ENCODE assay signal across 13 cellular contexts in genomic region chr20:33693741-33694645, GRCh38. TPM values are rescaled to one million over a fixed set of nuclear protein-coding genes. Genes with fewer than 3 reads are reported as not detected.
DNase-seq lines count a peak whose midpoint lies in the region; ATAC-seq and TF ChIP-seq lines count a peak whose summit lies in the region.
"Had no signal": no experiment of that assay in that cellular context is flagged by ENCODE, and none has a peak within 500 bp of the region (broad histone marks: within the 10 kb centered on the region; RNA-seq: fewer than 3 reads in every experiment).

No MANE protein-coding gene starts in this region.

- H3K9me3 ChIP-seq in BE2C (no peaks in the 10 kb centered on the region), Panc1 (ENCODE audit: control insufficient read depth, insufficient read depth, low read depth, low read length) (no peaks in the 10 kb centered on the region), heart right ventricle (no peaks in the 10 kb centered on the region), ovary (no peaks in the 10 kb centered on the region), prostate gland (no peaks in the 10 kb centered on the region)

- H3K4me3 ChIP-seq in BE2C (ENCODE audit: low read depth, low read length) (no peak overlapping the region), Panc1 (ENCODE audit: low read depth in 2 of 2, low read length in 2 of 2) (no peak overlapping the region), heart right ventricle (no peak overlapping the region), ovary (no peak overlapping the region), prostate gland (no peak overlapping the region)
- H3K4me3 ChIP-seq: GM12878 had no signal

- no peak overlapping the region for H3K4me3 Mint-ChIP-seq in activated T-helper 2 cell treated with anti-CD3 and anti-CD28 coated beads, Interferon-gamma antibody, Interleukin-2, Interleukin-4, amounts not matched to agents 10 μg/mL and 5 μg/mL and 100 μg/mL, durations not matched to agents 14 hours and 24 hours and 36 hours (ENCODE audit: low read depth)

- H3K36me3 ChIP-seq in BE2C: no peaks in the 10 kb centered on the region
- no peaks in the 10 kb centered on the region for H3K36me3 ChIP-seq in Panc1 (ENCODE audit: control insufficient read depth, insufficient read depth, low read length)
- no peaks in the 10 kb centered on the region for H3K36me3 ChIP-seq in heart right ventricle
- H3K36me3 ChIP-seq in ovary: no peaks in the 10 kb centered on the region
- no peaks in the 10 kb centered on the region for H3K36me3 ChIP-seq in prostate gland

- TF ChIP-seq EP300 in ovary (IDR thresholded peaks at IDR 0.05): no peak

- TF ChIP-seq POLR2A in ovary (IDR thresholded peaks at IDR 0.05): no peak
- TF ChIP-seq POLR2A in prostate gland (IDR thresholded peaks at IDR 0.05): no peak

- no peaks in the 10 kb centered on the region for H3K36me3 Mint-ChIP-seq in activated T-helper 2 cell treated with anti-CD3 and anti-CD28 coated beads, Interferon-gamma antibody, Interleukin-2, Interleukin-4, amounts not matched to agents 10 μg/mL and 5 μg/mL and 100 μg/mL, durations not matched to agents 14 hours and 24 hours and 36 hours (ENCODE audit: low read depth)

- CTCF ChIA-PET in Panc1 (lab: Charles Lee): interaction anchor here (0.6 kb wide), 1 partner anchor 241 kb away, joined by 3 read pairs; no protein-coding TSS in a partner anchor

- peaks cover 3% of the 10 kb centered on the region for H3K9me3 Mint-ChIP-seq in activated T-helper 2 cell treated with anti-CD3 and anti-CD28 coated beads, Interferon-gamma antibody, Interleukin-2, Interleukin-4, amounts not matched to agents 10 μg/mL and 5 μg/mL and 100 μg/mL, durations not matched to agents 14 hours and 24 hours and 36 hours

- TF ChIP-seq CTCF in BE2C (IDR thresholded peaks at IDR 0.05; ENCODE audit: low read depth, low read length) (0 out of 2 replicates have a peak, but pooled peaks have one; percentile 8), Panc1 (IDR thresholded peaks at IDR 0.05) (no peak), heart right ventricle (IDR thresholded peaks at IDR 0.05) (no peak), ovary (IDR thresholded peaks at IDR 0.05) (no peak), prostate gland (IDR thresholded peaks at IDR 0.05) (no peak)

- WGBS in heart right ventricle, 2 donors: 66 to 78% methylated on average over 17 of the region's 17 CpGs
- WGBS in ovary, 3 donors: 39 to 47% (median 45%) methylated on average over 17 of the region's 17 CpGs
- 71% methylated on average over 17 of the region's 17 CpGs for WGBS in prostate gland

- POLR2A ChIA-PET in Panc1 (lab: Charles Lee): no interaction called here

- in situ Hi-C loops in Panc1 (cut with HindIII; ENCODE audit: low pct_unique_long_range_greater_than_20kb, low sequenced_read_pairs): no loop called here

- no TSS peak for BruUV-seq in Panc1 (replicated peaks; lab: Mats Ljungman, UMichigan)

- no peaks in the 10 kb centered on the region for H3K27me3 Mint-ChIP-seq in activated T-helper 2 cell treated with anti-CD3 and anti-CD28 coated beads, Interferon-gamma antibody, Interleukin-2, Interleukin-4, amounts not matched to agents 10 μg/mL and 5 μg/mL and 100 μg/mL, durations not matched to agents 14 hours and 24 hours and 36 hours (ENCODE audit: low read depth)

- ATAC-seq in Panc1 (peak; percentile 46; the same call in 1 of the 2 replicates), heart right ventricle (peak; percentile 45 to 86 (median 64)), GM21619 (IDR thresholded peaks at IDR 0.05; ENCODE audit: unreplicated experiment) (no peak)
- ATAC-seq: GM12878 had no signal

- peaks cover 11% of the 10 kb centered on the region for H3K4me1 ChIP-seq in BE2C
- no peaks in the 10 kb centered on the region for H3K4me1 ChIP-seq in Panc1 (ENCODE audit: control insufficient read depth, insufficient read depth, low read length)
- peaks cover 0 to 41% (median 11%) of the 10 kb centered on the region in 9 donors for H3K4me1 ChIP-seq in heart right ventricle
- peaks cover 19% of the 10 kb centered on the region for H3K4me1 ChIP-seq in ovary (ENCODE audit: insufficient read depth)
- no peaks in the 10 kb centered on the region for H3K4me1 ChIP-seq in prostate gland (replicated peaks)

- no peak overlapping the region for H3K27ac Mint-ChIP-seq in activated T-helper 2 cell treated with anti-CD3 and anti-CD28 coated beads, Interferon-gamma antibody, Interleukin-2, Interleukin-4, amounts not matched to agents 10 μg/mL and 5 μg/mL and 100 μg/mL, durations not matched to agents 14 hours and 24 hours and 36 hours

- DNase-seq in BE2C (no peak), Panc1 (ENCODE audit: low read depth, low spot score) (no peak), heart right ventricle (peak in 1 of 2 donors; percentile 49), ovary (peak; percentile 81 to 85 (median 83)), prostate gland (ENCODE audit: low spot score) (no peak), AML-193 (lab: John Stamatoyannopoulos, UW) (no peak)
- no peak for DNase-seq in activated T-helper 2 cell treated with anti-CD3 and anti-CD28 coated beads, Interferon-gamma antibody, Interleukin-2, Interleukin-4, amounts not matched to agents 10 μg/mL and 5 μg/mL and 100 μg/mL, durations not matched to agents 14 hours and 24 hours and 36 hours (ENCODE audit: low spot score)
- DNase-seq: activated T-cell treated with anti-CD3 and anti-CD28 coated beads, Interleukin-2, amount 50 U/mL, for 1 hour; central memory CD4-positive, alpha-beta T cell; NCI-H82 had no signal

- H3K27me3 ChIP-seq in BE2C (no peaks in the 10 kb centered on the region), Panc1 (ENCODE audit: control insufficient read depth, insufficient read depth, low read length) (no peaks in the 10 kb centered on the region), heart right ventricle (no peaks in the 10 kb centered on the region), ovary (no peaks in the 10 kb centered on the region), prostate gland (replicated peaks; ENCODE audit: insufficient read depth) (no peaks in the 10 kb centered on the region)

- intact Hi-C loops in Panc1 (cut with micrococcal nuclease; ENCODE audit: unreplicated experiment) (no loop called here), heart right ventricle (cut with DNase I) (no loop called here), ovary (cut with DNase I) (no loop called here), prostate gland (cut with DNase I) (no loop called here)
- intact Hi-C loops in activated T-helper 2 cell treated with anti-CD3 and anti-CD28 coated beads, Interferon-gamma antibody, Interleukin-2, Interleukin-4, amounts not matched to agents 10 μg/mL and 5 μg/mL and 100 μg/mL, durations not matched to agents 14 hours and 24 hours and 36 hours (cut with micrococcal nuclease): no loop called here

- H3K27ac ChIP-seq in Panc1 (ENCODE audit: low read length): no peak overlapping the region
- H3K27ac ChIP-seq in heart right ventricle: peak overlapping the region in 5 of 10 donors; percentile 25 to 70 (median 46)
- H3K27ac ChIP-seq in ovary: peak overlapping the region; percentile 77 to 86
- no peak overlapping the region for H3K27ac ChIP-seq in prostate gland
- H3K27ac ChIP-seq: KMS-11 had no signal

- peaks cover 18% of the 10 kb centered on the region for H3K4me1 Mint-ChIP-seq in activated T-helper 2 cell treated with anti-CD3 and anti-CD28 coated beads, Interferon-gamma antibody, Interleukin-2, Interleukin-4, amounts not matched to agents 10 μg/mL and 5 μg/mL and 100 μg/mL, durations not matched to agents 14 hours and 24 hours and 36 hours (ENCODE audit: low read depth)

RNA-seq across cellular contexts. Expression of gene E2F1, which starts 7.8 kb away (rescaled TPM):
- 18.2 TPM for polyA plus RNA-seq in BE2C (2012; ENCODE audit: insufficient read depth, insufficient read length, low read depth)
- total RNA-seq in Panc1 (2021; ENCODE audit: unreplicated experiment): 64.2 TPM
- polyA plus RNA-seq in Panc1 (2012; ENCODE audit: insufficient read length): 35.8 TPM
- total RNA-seq in heart right ventricle: 1 to 10 TPM in 8 of 10 donors, under 1 TPM in 2; 0.44 to 3.4 (median 1.5) TPM
- under 1 TPM; 0.73 to 0.91 TPM for polyA plus RNA-seq in heart right ventricle
- 1 to 10 TPM; 2.3 to 7.6 (median 3.4) TPM for total RNA-seq in ovary
- 1 to 10 TPM in 1 of 2 donors, under 1 TPM in 1; 0.95 to 4.1 TPM for polyA plus RNA-seq in ovary
- 63.8 and 64.2 TPM in 2 replicates for total RNA-seq in activated T-helper 2 cell treated with anti-CD3 and anti-CD28 coated beads, Interferon-gamma antibody, Interleukin-2, Interleukin-4, amounts not matched to agents 10 μg/mL and 5 μg/mL and 100 μg/mL, durations not matched to agents 14 hours and 24 hours and 36 hours
- total RNA-seq in prostate gland: 10 to 100 TPM in 1 of 2 donors, 1 to 10 TPM in 1; 2.0 to 10.1 TPM

RNA-seq across cellular contexts. Expression of gene NECAB3, which starts 19.8 kb away (rescaled TPM):
- 39.5 TPM for polyA plus RNA-seq in BE2C (2012; ENCODE audit: insufficient read depth, insufficient read length, low read depth)
- total RNA-seq in Panc1 (2021; ENCODE audit: unreplicated experiment): 46.4 TPM
- polyA plus RNA-seq in Panc1 (2012; ENCODE audit: insufficient read length): 46.9 TPM
- 10 to 100 TPM; 53.7 to 92.8 (median 77.2) TPM for total RNA-seq in heart right ventricle
- polyA plus RNA-seq in heart right ventricle: 10 to 100 TPM; 36.6 to 90.6 TPM
- 100 to 1,000 TPM in 4 of 7 donors, 10 to 100 TPM in 3; 74.3 to 166 (median 103) TPM for total RNA-seq in ovary
- 10 to 100 TPM in 1 of 2 donors, 1 to 10 TPM in 1; 9.2 to 95.6 TPM for polyA plus RNA-seq in ovary
- total RNA-seq in activated T-helper 2 cell treated with anti-CD3 and anti-CD28 coated beads, Interferon-gamma antibody, Interleukin-2, Interleukin-4, amounts not matched to agents 10 μg/mL and 5 μg/mL and 100 μg/mL, durations not matched to agents 14 hours and 24 hours and 36 hours: 27.0 and 30.1 TPM in 2 replicates
- total RNA-seq in prostate gland: 100 to 1,000 TPM; 142 to 156 TPM

RNA-seq across cellular contexts. Expression of gene PXMP4, which starts 26.1 kb away (rescaled TPM):
- polyA plus RNA-seq in BE2C (2012; ENCODE audit: insufficient read depth, insufficient read length, low read depth): 12.9 TPM
- 12.0 TPM for total RNA-seq in Panc1 (2021; ENCODE audit: unreplicated experiment)
- polyA plus RNA-seq in Panc1 (2012; ENCODE audit: insufficient read length): 11.5 TPM
- total RNA-seq in heart right ventricle: 10 to 100 TPM in 9 of 10 donors, 1 to 10 TPM in 1; 9.6 to 14.8 (median 12.3) TPM
- 1 to 10 TPM; 4.6 to 4.9 TPM for polyA plus RNA-seq in heart right ventricle
- 10 to 100 TPM in 5 of 7 donors, 1 to 10 TPM in 2; 3.4 to 15.1 (median 11.8) TPM for total RNA-seq in ovary
- 1 to 10 TPM; 5.3 to 8.8 TPM for polyA plus RNA-seq in ovary
- total RNA-seq in activated T-helper 2 cell treated with anti-CD3 and anti-CD28 coated beads, Interferon-gamma antibody, Interleukin-2, Interleukin-4, amounts not matched to agents 10 μg/mL and 5 μg/mL and 100 μg/mL, durations not matched to agents 14 hours and 24 hours and 36 hours: 7.4 TPM in 2 replicates
- 10 to 100 TPM; 13.3 to 25.5 TPM for total RNA-seq in prostate gland

RNA-seq across cellular contexts. Expression of gene ACTL10, which starts 27.2 kb away (rescaled TPM):
- polyA plus RNA-seq in BE2C (2012; ENCODE audit: insufficient read depth, insufficient read length, low read depth): 4.3 TPM
- total RNA-seq in Panc1 (2021; ENCODE audit: unreplicated experiment): not detected
- polyA plus RNA-seq in Panc1 (2012; ENCODE audit: insufficient read length): 0.11 TPM
- under 1 TPM in 6 of 10 donors, not detected in 4; 0.11 to 0.39 (median 0.25) TPM for total RNA-seq in heart right ventricle
- polyA plus RNA-seq in heart right ventricle: 1 to 10 TPM in 1 of 2 donors, under 1 TPM in 1; 0.59 to 1.2 TPM
- 1 to 10 TPM; 1.0 to 2.4 (median 1.7) TPM for total RNA-seq in ovary
- polyA plus RNA-seq in ovary: under 1 TPM in 1 of 2 donors, not detected in 1; 0.59 TPM
- 2.6 and 3.3 TPM in 2 replicates for total RNA-seq in activated T-helper 2 cell treated with anti-CD3 and anti-CD28 coated beads, Interferon-gamma antibody, Interleukin-2, Interleukin-4, amounts not matched to agents 10 μg/mL and 5 μg/mL and 100 μg/mL, durations not matched to agents 14 hours and 24 hours and 36 hours
- 1 to 10 TPM; 7.9 to 8.5 TPM for total RNA-seq in prostate gland

RNA-seq across cellular contexts. Expression of gene C20orf144, which starts 31.9 kb away (rescaled TPM):
- polyA plus RNA-seq in BE2C (2012; ENCODE audit: insufficient read depth, insufficient read length, low read depth): 0.57 TPM
- total RNA-seq in Panc1 (2021; ENCODE audit: unreplicated experiment): not detected
- polyA plus RNA-seq in Panc1 (2012; ENCODE audit: insufficient read length): 0.46 TPM
- total RNA-seq in heart right ventricle: not detected
- polyA plus RNA-seq in heart right ventricle: under 1 TPM in 1 of 2 donors, not detected in 1; 0.03 TPM
- total RNA-seq in ovary: under 1 TPM in 1 of 7 donors, not detected in 6; 0.46 TPM
- under 1 TPM in 1 of 2 donors, not detected in 1; 0.05 TPM for polyA plus RNA-seq in ovary
- total RNA-seq in activated T-helper 2 cell treated with anti-CD3 and anti-CD28 coated beads, Interferon-gamma antibody, Interleukin-2, Interleukin-4, amounts not matched to agents 10 μg/mL and 5 μg/mL and 100 μg/mL, durations not matched to agents 14 hours and 24 hours and 36 hours: 0.27 and 0.28 TPM in 2 replicates
- total RNA-seq in prostate gland: under 1 TPM; 0.14 to 0.91 TPM

Comparison
In these comparisons a context has a peak if more than half of its experiments do, and no peak if none do; other contexts are left out.
1. DNase-seq: peak in ovary (5 of 5); none in BE2C (single experiment), Panc1 (single experiment), activated T-helper 2 cell treated with anti-CD3 and anti-CD28 coated beads, Interferon-gamma antibody, Interleukin-2, Interleukin-4, amounts not matched to agents 10 μg/mL and 5 μg/mL and 100 μg/mL, durations not matched to agents 14 hours and 24 hours and 36 hours (single experiment), prostate gland (single experiment) and AML-193 (0 of 2).
2. H3K27ac ChIP-seq: peak in ovary (2 of 2); none in Panc1 (single experiment) and prostate gland (0 of 2).